In genomic region chr6:135030532-135031178, GRCh38 we compare ENCODE assay signal across 14 cellular contexts. TPM values are rescaled to one million over a fixed set of nuclear protein-coding genes. Genes with fewer than 3 reads are reported as not detected.
DNase-seq lines count a peak whose midpoint lies in the region; ATAC-seq, FAIRE-seq and TF ChIP-seq lines count a peak whose summit lies in the region.
"Had no signal": no experiment of that assay in that cellular context is flagged by ENCODE, and none has a peak within 500 bp of the region (broad histone marks: within the 10 kb centered on the region; RNA-seq: fewer than 3 reads in every experiment).

No MANE protein-coding gene starts in this region.

- H3K9me3 ChIP-seq in mammary epithelial cell (replicated peaks; ENCODE audit: insufficient read depth, low read length) = no peaks in the 10 kb centered on the region

- in situ Hi-C loops in mammary epithelial cell (cut with MboI; ENCODE audit: low sequenced_read_pairs in 2 of 2) = no loop called here

- H3K4me3 ChIP-seq in mammary epithelial cell (replicated peaks in 1 of 3; ENCODE audit: insufficient read depth in 1 of 3, low read depth in 2 of 3, low read length in 3 of 3) = no peak overlapping the region
- H3K4me3 ChIP-seq: coronary artery had no signal

- H4K20me1 ChIP-seq in mammary epithelial cell (ENCODE audit: insufficient read depth, low read length) = no peaks in the 10 kb centered on the region

- H3K4me3 Mint-ChIP-seq in MCF 10A (ENCODE audit: unreplicated experiment) = no peak overlapping the region
- peak overlapping the region; percentile 52 for H3K4me3 Mint-ChIP-seq in activated CD4-positive, alpha-beta T cell treated with anti-CD3 and anti-CD28 coated beads, Interleukin-2, amount 10 ng/mL, durations not matched to agents 24 days and 14 days
- peak overlapping the region; percentile 30 to 52 for H3K4me3 Mint-ChIP-seq in stimulated activated naive CD8-positive, alpha-beta T cell treated with anti-CD3 and anti-CD28 coated beads, Interleukin-15, amount 100 ng/mL, for 72 hours
- H3K4me3 Mint-ChIP-seq: WTC11 had no signal

- no peaks in the 10 kb centered on the region for H3K27me3 ChIP-seq in mammary epithelial cell (ENCODE audit: insufficient read depth, low read length)

- 81% methylated on average over 5 of the region's 5 CpGs for WGBS in mammary epithelial cell (ENCODE audit: low coverage, missing lambda C conversion rate)

- CTCF ChIA-PET in MCF 10A (lab: Yijun Ruan, JAX) = no interaction called here
- CTCF ChIA-PET in mammary epithelial cell (lab: Charles Lee; ENCODE audit: low non-redundant PET) = no interaction called here

- H3K27ac Mint-ChIP-seq in MCF 10A (ENCODE audit: low read depth, unreplicated experiment) = no peak overlapping the region
- peak overlapping the region; percentile 80 for H3K27ac Mint-ChIP-seq in activated CD4-positive, alpha-beta T cell treated with anti-CD3 and anti-CD28 coated beads, Interleukin-2, amount 10 ng/mL, durations not matched to agents 24 days and 14 days
- H3K27ac Mint-ChIP-seq in stimulated activated naive CD8-positive, alpha-beta T cell treated with anti-CD3 and anti-CD28 coated beads, Interleukin-15, amount 100 ng/mL, for 72 hours = peak overlapping the region; percentile 19 to 85
- H3K27ac Mint-ChIP-seq: WTC11 had no signal

- no peak for FAIRE-seq in HTR-8/SVneo (lab: Jason Lieb, UNC)

- no peak overlapping the region for H2AFZ ChIP-seq in mammary epithelial cell (ENCODE audit: low read depth, low read length)
- H2AFZ ChIP-seq: parathyroid adenoma had no signal

- no peaks in the 10 kb centered on the region for H3K27me3 Mint-ChIP-seq in MCF 10A (ENCODE audit: insufficient read depth, unreplicated experiment)
- H3K27me3 Mint-ChIP-seq in activated CD4-positive, alpha-beta T cell treated with anti-CD3 and anti-CD28 coated beads, Interleukin-2, amount 10 ng/mL, durations not matched to agents 24 days and 14 days = no peaks in the 10 kb centered on the region
- H3K27me3 Mint-ChIP-seq in stimulated activated naive CD8-positive, alpha-beta T cell treated with anti-CD3 and anti-CD28 coated beads, Interleukin-15, amount 100 ng/mL, for 72 hours = no peaks in the 10 kb centered on the region

- H3K36me3 Mint-ChIP-seq in MCF 10A (ENCODE audit: insufficient read depth, unreplicated experiment) = peaks cover 42% of the 10 kb centered on the region
- H3K36me3 Mint-ChIP-seq in activated CD4-positive, alpha-beta T cell treated with anti-CD3 and anti-CD28 coated beads, Interleukin-2, amount 10 ng/mL, durations not matched to agents 24 days and 14 days (ENCODE audit: low read depth) = peaks cover 50% of the 10 kb centered on the region

- peaks cover 41% of the 10 kb centered on the region for H3K79me2 ChIP-seq in mammary epithelial cell (ENCODE audit: insufficient read depth, low read length)

- POLR2A ChIA-PET in MCF 10A (lab: Yijun Ruan, JAX) = interaction anchor here (1.0 kb wide), 1 partner anchor 13 kb away, joined by 3 read pairs; no protein-coding TSS in a partner anchor

- H3K4me1 ChIP-seq in mammary epithelial cell (ENCODE audit: insufficient read depth, low read length) = peaks cover 6% of the 10 kb centered on the region
- H3K4me1 ChIP-seq: parathyroid adenoma had no signal

- H3K4me1 Mint-ChIP-seq in MCF 10A (ENCODE audit: insufficient read depth, unreplicated experiment) = peaks cover 13% of the 10 kb centered on the region
- peaks cover 41% of the 10 kb centered on the region for H3K4me1 Mint-ChIP-seq in activated CD4-positive, alpha-beta T cell treated with anti-CD3 and anti-CD28 coated beads, Interleukin-2, amount 10 ng/mL, durations not matched to agents 24 days and 14 days
- H3K4me1 Mint-ChIP-seq in stimulated activated naive CD8-positive, alpha-beta T cell treated with anti-CD3 and anti-CD28 coated beads, Interleukin-15, amount 100 ng/mL, for 72 hours = peaks cover 81% of the 10 kb centered on the region

- H3K9me3 Mint-ChIP-seq in MCF 10A (ENCODE audit: unreplicated experiment) = no peaks in the 10 kb centered on the region
- no peaks in the 10 kb centered on the region for H3K9me3 Mint-ChIP-seq in activated CD4-positive, alpha-beta T cell treated with anti-CD3 and anti-CD28 coated beads, Interleukin-2, amount 10 ng/mL, durations not matched to agents 24 days and 14 days
- H3K9me3 Mint-ChIP-seq in stimulated activated naive CD8-positive, alpha-beta T cell treated with anti-CD3 and anti-CD28 coated beads, Interleukin-15, amount 100 ng/mL, for 72 hours = no peaks in the 10 kb centered on the region
- H3K9me3 Mint-ChIP-seq: WTC11 had no signal

- intact Hi-C loops in MCF 10A (cut with micrococcal nuclease) = no loop called here
- intact Hi-C loops in mammary epithelial cell (cut with micrococcal nuclease) = no loop called here
- intact Hi-C loops in activated CD4-positive, alpha-beta T cell treated with anti-CD3 and anti-CD28 coated beads, Interleukin-2, amount 10 ng/mL, durations not matched to agents 24 days and 14 days (cut with micrococcal nuclease) = loop anchor here (1.0 kb wide), 7 partner anchors 16 to 153 kb away; partner anchors contain the start of gene HBS1L
- intact Hi-C loops in left cardiac atrium (cut with DNase I) = no loop called here

- peak; percentile 63 for DNase-seq in MCF 10A (ENCODE audit: unreplicated experiment)
- DNase-seq in mammary epithelial cell = no peak
- peak; percentile 69 for DNase-seq in activated CD4-positive, alpha-beta T cell treated with anti-CD3 and anti-CD28 coated beads, Interleukin-2, amount 10 ng/mL, durations not matched to agents 24 days and 14 days
- peak in 1 of 2 donors; percentile 43 for DNase-seq in stimulated activated naive CD8-positive, alpha-beta T cell treated with anti-CD3 and anti-CD28 coated beads, Interleukin-15, amount 100 ng/mL, for 72 hours
- DNase-seq in HTR-8/SVneo (ENCODE audit: insufficient read length, low spot score) = no peak
- DNase-seq in iPS-NIHi11 (ENCODE audit: low spot score) = no peak
- DNase-seq in left cardiac atrium = no peak
- DNase-seq: KBM-7; NCI-H2029; NK-92 treated with Interleukin-12 subunit alpha and Interleukin-12 subunit beta, amount 100 ng/mL, for 24 hours had no signal

- dilution Hi-C loops in mammary epithelial cell (cut with HindIII; ENCODE audit: low sequenced_read_pairs) = no loop called here

- H3K9ac ChIP-seq in mammary epithelial cell (ENCODE audit: insufficient read depth, low read length) = no peak overlapping the region
- H3K9ac ChIP-seq: parathyroid adenoma had no signal

- TF ChIP-seq CTCF in MCF 10A (IDR thresholded peaks at IDR 0.05; ENCODE audit: unreplicated experiment) = no peak
- no peak for TF ChIP-seq CTCF in mammary epithelial cell (conservative IDR thresholded peaks at IDR 0.05 in 1 of 2, IDR thresholded peaks at IDR 0.05 in 1 of 2; ENCODE audit: extremely low read depth in 1 of 2, insufficient read depth in 1 of 2, low read depth in 1 of 2, low read length in 2 of 2)

- ATAC-seq in stimulated activated naive CD8-positive, alpha-beta T cell treated with anti-CD3 and anti-CD28 coated beads, Interleukin-15, amount 100 ng/mL, for 72 hours = peak; percentile 51
- ATAC-seq in left cardiac atrium = no peak
- ATAC-seq: WTC11 had no signal

- no TSS peak for BruUV-seq in MCF 10A (replicated peaks; lab: Mats Ljungman, UMichigan)
- BruUV-seq in mammary epithelial cell (replicated peaks; lab: Mats Ljungman, UMichigan) = no TSS peak

- no peak overlapping the region for H3K4me2 ChIP-seq in mammary epithelial cell (ENCODE audit: insufficient read depth, low read depth, low read length)

- H3K36me3 ChIP-seq in mammary epithelial cell (ENCODE audit: insufficient read depth, low read length) = peaks cover 6% of the 10 kb centered on the region

- no peak overlapping the region for H3K27ac ChIP-seq in mammary epithelial cell (ENCODE audit: insufficient read depth, low read depth, low read length)
- H3K27ac ChIP-seq in cingulate gyrus (ENCODE audit: low read depth, low read length) = peak overlapping the region; percentile 8
- H3K27ac ChIP-seq: coronary artery, parathyroid adenoma had no signal

RNA-seq across cellular contexts. Expression of gene HBS1L, which starts 24.0 kb away (rescaled TPM):
- total RNA-seq in MCF 10A (2022) (97.0 and 102 TPM in 2 replicates), mammary epithelial cell (10 to 100 TPM; 81.3 to 98.7 TPM), left cardiac atrium (10 to 100 TPM; 61.3 to 69.5 TPM)
- 46.6 TPM for polyA plus RNA-seq in mammary epithelial cell
- 85.6 TPM for polyA minus RNA-seq in mammary epithelial cell
- total RNA-seq in activated CD4-positive, alpha-beta T cell treated with anti-CD3 and anti-CD28 coated beads, Interleukin-2, amount 10 ng/mL, durations not matched to agents 24 days and 14 days = 94.4 and 104 TPM in 2 replicates

Comparison
In these comparisons a context has a peak if more than half of its experiments do, and no peak if none do; other contexts are left out.
1. DNase-seq: peak in MCF 10A (single experiment) and activated CD4-positive, alpha-beta T cell treated with anti-CD3 and anti-CD28 coated beads, Interleukin-2, amount 10 ng/mL, durations not matched to agents 24 days and 14 days (single experiment); none in mammary epithelial cell (single experiment), HTR-8/SVneo (single experiment), iPS-NIHi11 (single experiment) and left cardiac atrium (single experiment).